ENCODE assay signal across 1 cellular context in the genomic region with DNA sequence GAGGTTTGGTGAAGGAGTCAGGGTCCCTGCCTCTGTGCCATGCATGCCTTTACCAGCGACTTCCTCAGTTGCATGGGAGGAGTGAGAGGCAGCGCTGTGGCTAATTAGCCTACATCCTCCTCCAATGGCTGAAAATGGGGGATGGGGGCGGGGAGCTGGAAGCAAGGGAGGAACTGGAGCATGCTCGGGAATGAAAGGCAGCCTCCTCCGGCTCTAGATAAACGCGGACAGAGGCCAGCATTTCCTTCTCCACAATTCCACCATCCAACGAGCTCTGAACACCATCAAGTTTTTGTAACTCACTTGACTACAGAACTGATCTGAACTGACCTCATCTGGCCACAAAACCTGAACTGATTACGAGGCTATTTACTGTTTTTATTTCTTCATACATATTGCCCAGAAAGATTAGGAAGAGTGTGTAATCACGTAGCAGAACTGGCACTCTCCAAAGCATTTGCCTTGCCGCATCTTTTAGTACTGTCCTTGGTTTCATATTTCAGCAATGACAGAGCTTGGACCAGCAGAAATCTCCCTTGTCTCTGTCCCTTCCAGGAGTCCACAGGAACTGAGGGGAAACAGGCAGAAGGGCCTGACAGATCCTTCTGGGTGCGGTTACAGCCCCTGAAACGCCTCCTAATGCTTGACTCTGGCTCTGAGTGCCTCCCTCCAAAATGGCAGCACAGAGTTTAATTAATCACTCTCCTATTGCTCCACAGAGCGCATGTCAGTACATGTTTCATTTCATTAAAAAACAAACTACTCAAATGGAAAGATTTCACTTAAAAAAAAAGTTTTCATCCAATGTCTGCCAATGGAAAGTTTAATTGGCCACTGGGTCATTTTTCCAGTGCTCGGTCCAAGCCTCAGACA.
TF ChIP-seq lines count a peak whose summit lies in the region.

No MANE protein-coding gene starts in this region.

TF ChIP-seq in H1, 55 proteins besides CTCF, POLR2A, EP300 and RAD21:
- TF ChIP-seq KDM1A (IDR thresholded peaks at IDR 0.05; ENCODE audit: borderline replicate concordance, low read length), result peak; percentile 35; the same call in 1 of the 2 replicates
- TF ChIP-seq NRF1 (IDR thresholded peaks at IDR 0.05; ENCODE audit: low read depth, low read length), result peak; percentile 12; the same call in 1 of the 2 replicates
- TF ChIP-seq CHD2 (IDR thresholded peaks at IDR 0.05; ENCODE audit: low read length), result peak; percentile 64
- TF ChIP-seq SP4 (IDR thresholded peaks at IDR 0.05; ENCODE audit: low read length), result no peak
- TF ChIP-seq TAF1 (IDR thresholded peaks at IDR 0.05; ENCODE audit: low read depth, low read length), result no peak
- TF ChIP-seq CEBPB (IDR thresholded peaks at IDR 0.05; ENCODE audit: low read depth, low read length), result no peak
- TF ChIP-seq, protein P1, sequence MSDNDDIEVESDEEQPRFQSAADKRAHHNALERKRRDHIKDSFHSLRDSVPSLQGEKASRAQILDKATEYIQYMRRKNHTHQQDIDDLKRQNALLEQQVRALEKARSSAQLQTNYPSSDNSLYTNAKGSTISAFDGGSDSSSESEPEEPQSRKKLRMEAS (IDR thresholded peaks at IDR 0.05), result peak; percentile 53
- no peak for TF ChIP-seq POLR2AphosphoS5 (IDR thresholded peaks at IDR 0.05; ENCODE audit: low read depth, low read length)
- TF ChIP-seq RBBP5 (IDR thresholded peaks at IDR 0.05; ENCODE audit: borderline replicate concordance, low read depth, low read length), result no peak
- TF ChIP-seq PHF8 (conservative IDR thresholded peaks at IDR 0.05; ENCODE audit: low read depth, low read length), result no peak
- TF ChIP-seq GABPA (IDR thresholded peaks at IDR 0.05; ENCODE audit: borderline replicate concordance, insufficient read depth, low read length), result no peak
- TF ChIP-seq CREB1 (IDR thresholded peaks at IDR 0.05), result no peak
- no peak for TF ChIP-seq CBX5 (IDR thresholded peaks at IDR 0.05; ENCODE audit: low read depth, low read length)
- no peak for TF ChIP-seq KDM4A (IDR thresholded peaks at IDR 0.05; ENCODE audit: low read depth, low read length, severe bottlenecking)
- TF ChIP-seq HDAC6 (IDR thresholded peaks at IDR 0.05; ENCODE audit: low read depth, low read length), result no peak
- TF ChIP-seq BRCA1 (IDR thresholded peaks at IDR 0.05; ENCODE audit: low read depth, low read length), result no peak
- no peak for TF ChIP-seq SIX5 (IDR thresholded peaks at IDR 0.05; ENCODE audit: low read depth, low read length)
- peak in 1 of 2 experiments; percentile 55; a peak in 1 of 4 replicates for TF ChIP-seq SIN3A (conservative IDR thresholded peaks at IDR 0.05 in 1 of 2, IDR thresholded peaks at IDR 0.05 in 1 of 2; ENCODE audit: low read depth in 1 of 2, low read length in 2 of 2)
- peak; percentile 71 for TF ChIP-seq YY1 (IDR thresholded peaks at IDR 0.05; ENCODE audit: low read depth, low read length)
- no peak for TF ChIP-seq BACH1 (IDR thresholded peaks at IDR 0.05; ENCODE audit: low read length)
- TF ChIP-seq SP1 (IDR thresholded peaks at IDR 0.05; ENCODE audit: low read depth, low read length), result peak; percentile 63; the same call in 1 of the 2 replicates
- TF ChIP-seq TBP (IDR thresholded peaks at IDR 0.05; ENCODE audit: low read depth, low read length), result 0 out of 2 replicates have a peak, but pooled peaks have one; percentile 24
- TF ChIP-seq, protein P2, sequence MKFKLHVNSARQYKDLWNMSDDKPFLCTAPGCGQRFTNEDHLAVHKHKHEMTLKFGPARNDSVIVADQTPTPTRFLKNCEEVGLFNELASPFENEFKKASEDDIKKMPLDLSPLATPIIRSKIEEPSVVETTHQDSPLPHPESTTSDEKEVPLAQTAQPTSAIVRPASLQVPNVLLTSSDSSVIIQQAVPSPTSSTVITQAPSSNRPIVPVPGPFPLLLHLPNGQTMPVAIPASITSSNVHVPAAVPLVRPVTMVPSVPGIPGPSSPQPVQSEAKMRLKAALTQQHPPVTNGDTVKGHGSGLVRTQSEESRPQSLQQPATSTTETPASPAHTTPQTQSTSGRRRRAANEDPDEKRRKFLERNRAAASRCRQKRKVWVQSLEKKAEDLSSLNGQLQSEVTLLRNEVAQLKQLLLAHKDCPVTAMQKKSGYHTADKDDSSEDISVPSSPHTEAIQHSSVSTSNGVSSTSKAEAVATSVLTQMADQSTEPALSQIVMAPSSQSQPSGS (IDR thresholded peaks at IDR 0.05; ENCODE audit: low read length), result no peak
- no peak for TF ChIP-seq SP2 (IDR thresholded peaks at IDR 0.05; ENCODE audit: low read length)
- TF ChIP-seq, protein P3, sequence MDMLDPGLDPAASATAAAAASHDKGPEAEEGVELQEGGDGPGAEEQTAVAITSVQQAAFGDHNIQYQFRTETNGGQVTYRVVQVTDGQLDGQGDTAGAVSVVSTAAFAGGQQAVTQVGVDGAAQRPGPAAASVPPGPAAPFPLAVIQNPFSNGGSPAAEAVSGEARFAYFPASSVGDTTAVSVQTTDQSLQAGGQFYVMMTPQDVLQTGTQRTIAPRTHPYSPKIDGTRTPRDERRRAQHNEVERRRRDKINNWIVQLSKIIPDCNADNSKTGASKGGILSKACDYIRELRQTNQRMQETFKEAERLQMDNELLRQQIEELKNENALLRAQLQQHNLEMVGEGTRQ (IDR thresholded peaks at IDR 0.05; ENCODE audit: low read length), result no peak
- TF ChIP-seq JUND (IDR thresholded peaks at IDR 0.05; ENCODE audit: low read length), result no peak
- TF ChIP-seq TCF12 (IDR thresholded peaks at IDR 0.05; ENCODE audit: low read depth, low read length), result no peak
- TF ChIP-seq CTBP2 (IDR thresholded peaks at IDR 0.05; ENCODE audit: borderline replicate concordance, insufficient read depth, insufficient read length, low read length), result no peak
